In the genomic region with DNA sequence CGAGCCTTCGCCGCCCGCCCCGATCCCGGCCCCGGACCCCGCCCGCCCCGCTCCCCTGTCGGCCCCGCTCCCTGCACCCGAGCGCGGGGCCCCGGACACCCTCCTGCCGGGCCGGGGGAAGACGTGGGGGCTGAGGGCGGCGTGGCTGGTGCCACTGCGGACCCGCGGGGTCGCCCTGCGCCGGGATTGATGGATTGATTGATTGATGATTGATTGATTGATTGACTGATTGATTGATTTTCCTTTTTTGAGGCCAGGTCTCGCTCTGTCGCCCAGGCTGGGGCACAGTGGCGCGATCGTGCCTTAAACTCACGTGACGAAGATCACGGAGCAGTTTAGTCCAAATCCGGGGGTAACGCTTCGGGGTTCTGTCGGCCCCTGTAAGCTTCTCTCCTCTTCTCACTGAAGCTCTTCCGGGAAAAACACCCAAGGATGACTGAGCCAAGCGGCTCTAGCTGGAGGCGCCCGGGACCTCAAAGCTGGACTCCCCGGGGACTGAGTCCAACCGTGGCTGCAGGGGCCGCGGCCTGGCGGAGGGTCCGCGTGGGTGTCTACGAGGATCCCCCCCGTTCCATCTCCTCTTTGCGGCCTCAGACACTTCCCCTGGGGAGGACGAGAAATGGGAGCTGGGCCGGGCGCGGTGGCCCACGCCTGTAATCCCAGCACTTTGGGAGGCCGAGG, we compare ENCODE assay signal across 1 cellular context.
TF ChIP-seq lines count a peak whose summit lies in the region.

No MANE protein-coding gene starts in this region.

TF ChIP-seq in endothelial cell of umbilical vein, 7 proteins besides CTCF, POLR2A, EP300 and RAD21:
- no peak for TF ChIP-seq POLR2AphosphoS5 (IDR thresholded peaks at IDR 0.05; ENCODE audit: insufficient read depth, low read depth, low read length)
- TF ChIP-seq, protein P1, sequence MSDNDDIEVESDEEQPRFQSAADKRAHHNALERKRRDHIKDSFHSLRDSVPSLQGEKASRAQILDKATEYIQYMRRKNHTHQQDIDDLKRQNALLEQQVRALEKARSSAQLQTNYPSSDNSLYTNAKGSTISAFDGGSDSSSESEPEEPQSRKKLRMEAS (IDR thresholded peaks at IDR 0.05; ENCODE audit: insufficient read depth, insufficient read length), result no peak
- no peak for TF ChIP-seq EZH2 (IDR thresholded peaks at IDR 0.05; ENCODE audit: borderline replicate concordance, low read depth, low read length, severe bottlenecking)
- no peak for TF ChIP-seq MYC (IDR thresholded peaks at IDR 0.05; ENCODE audit: low read depth, low read length)
- no peak for TF ChIP-seq JUN (IDR thresholded peaks at IDR 0.05; ENCODE audit: borderline replicate concordance, insufficient read depth, insufficient read length, low read depth)
- no peak for TF ChIP-seq GATA2 (IDR thresholded peaks at IDR 0.05; ENCODE audit: insufficient read depth, insufficient read length, low read depth, low read length)
- no peak for TF ChIP-seq FOS (IDR thresholded peaks at IDR 0.05; ENCODE audit: borderline replicate concordance, insufficient read depth, low read length)
